12 cellular contexts compared by ENCODE assay signal in the genomic region with DNA sequence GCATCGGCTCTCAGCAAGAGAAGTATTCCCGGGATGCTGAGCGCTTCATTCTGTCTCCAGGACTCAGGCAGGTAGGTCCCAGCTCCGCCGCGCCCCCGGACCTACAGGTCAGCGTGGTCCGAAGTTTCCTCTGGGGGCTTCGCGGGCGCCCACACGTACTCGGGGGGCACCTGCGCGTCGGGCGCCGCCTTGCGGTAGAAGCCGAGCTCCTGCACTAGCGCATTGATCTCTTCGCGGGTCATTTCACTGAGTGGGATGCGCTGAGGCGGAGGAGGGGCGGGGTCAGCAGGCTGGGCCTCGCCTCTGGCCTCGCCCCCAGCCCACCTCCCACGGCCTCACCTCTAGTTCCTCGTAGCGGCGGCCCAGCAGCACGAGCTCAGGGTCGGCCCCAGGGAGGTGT. TPM values are rescaled to one million over a fixed set of nuclear protein-coding genes. Genes with fewer than 3 reads are reported as not detected.
DNase-seq lines count a peak whose midpoint lies in the region; ATAC-seq and TF ChIP-seq lines count a peak whose summit lies in the region.
"Had no signal": no experiment of that assay in that cellular context is flagged by ENCODE, and none has a peak within 500 bp of the region (broad histone marks: within the 10 kb centered on the region; RNA-seq: fewer than 3 reads in every experiment).

No MANE protein-coding gene starts in this region.

- no peak overlapping the region for H3K4me3 ChIP-seq in choroid plexus epithelial cell (ENCODE audit: low read depth, low read length)
- H3K4me3 ChIP-seq in kidney epithelial cell (ENCODE audit: low read depth, low read length) = no peak overlapping the region
- H3K4me3 ChIP-seq in subcutaneous abdominal adipose tissue (ENCODE audit: low read depth in 1 of 5, low read length in 5 of 5) = no peak overlapping the region
- H3K4me3 ChIP-seq: SJSA1 had no signal

- H3K36me3 ChIP-seq in kidney epithelial cell (ENCODE audit: control insufficient read depth, insufficient read depth, low read length) (no peaks in the 10 kb centered on the region), subcutaneous abdominal adipose tissue (ENCODE audit: control insufficient read depth in 5 of 5, insufficient read depth in 5 of 5, low read length in 5 of 5) (peaks cover 0 to 46% (median 39%) of the 10 kb centered on the region in 5 donors)

- H3K9ac ChIP-seq in subcutaneous abdominal adipose tissue (ENCODE audit: low read length in 5 of 5) = no peak overlapping the region

- intact Hi-C loops in activated CD4-positive, alpha-beta T cell treated with anti-CD3 and anti-CD28 coated beads for 36 hours (cut with DNase I, micrococcal nuclease) = loop anchor here (5.0 kb wide), 3 partner anchors 107 to 527 kb away; partner anchors contain the start of genes DRG1 (in 1 of the 2) and LIMK2 (in 1 of the 2)

- H3K4me1 ChIP-seq in subcutaneous abdominal adipose tissue (ENCODE audit: control insufficient read depth in 5 of 5, insufficient read depth in 5 of 5, low read length in 5 of 5) = peaks cover 3 to 42% (median 31%) of the 10 kb centered on the region in 5 donors

- CTCF ChIA-PET in activated CD4-positive, alpha-beta T cell treated with anti-CD3 and anti-CD28 coated beads for 36 hours (lab: Charles Lee) = interaction anchor here (0.6 to 0.8 kb wide), 3 partner anchors 20 to 83 kb away, joined by 3 to 5 read pairs (median 5); no protein-coding TSS in a partner anchor

- no peaks in the 10 kb centered on the region for H3K9me3 ChIP-seq in subcutaneous abdominal adipose tissue (ENCODE audit: control insufficient read depth in 5 of 5, low read length in 5 of 5)
- H3K9me3 ChIP-seq: SJSA1 had no signal

- no peaks in the 10 kb centered on the region for H3K27me3 Mint-ChIP-seq in activated CD4-positive, alpha-beta T cell treated with anti-CD3 and anti-CD28 coated beads for 36 hours
- H3K27me3 Mint-ChIP-seq: activated CD4-positive, alpha-beta T cell treated with anti-CD3 and anti-CD28 coated beads, Interleukin-2, amount 10 ng/mL, durations not matched to agents 7 days and 5 days; activated naive CD8-positive, alpha-beta T cell had no signal

- POLR2A ChIA-PET in activated CD4-positive, alpha-beta T cell treated with anti-CD3 and anti-CD28 coated beads for 36 hours (lab: Charles Lee) = no interaction called here

- H3K27me3 ChIP-seq in kidney epithelial cell (ENCODE audit: control insufficient read depth, insufficient read depth, low read length) = no peaks in the 10 kb centered on the region
- H3K27me3 ChIP-seq in subcutaneous abdominal adipose tissue (ENCODE audit: control insufficient read depth in 5 of 5, insufficient read depth in 4 of 5, low read length in 5 of 5) = no peaks in the 10 kb centered on the region
- H3K27me3 ChIP-seq: SJSA1 had no signal

- no peak for ATAC-seq in activated CD4-positive, alpha-beta T cell treated with anti-CD3 and anti-CD28 coated beads for 36 hours

- no peak overlapping the region for H3K27ac Mint-ChIP-seq in activated CD4-positive, alpha-beta T cell treated with anti-CD3 and anti-CD28 coated beads for 36 hours
- H3K27ac Mint-ChIP-seq: activated CD4-positive, alpha-beta T cell treated with anti-CD3 and anti-CD28 coated beads, Interleukin-2, amount 10 ng/mL, durations not matched to agents 7 days and 5 days; activated naive CD8-positive, alpha-beta T cell had no signal

- DNase-seq in activated CD4-positive, alpha-beta T cell treated with anti-CD3 and anti-CD28 coated beads for 36 hours = peak; percentile 41
- DNase-seq in activated CD4-positive, alpha-beta T cell treated with anti-CD3 and anti-CD28 coated beads for 1 hour = no peak
- no peak for DNase-seq in choroid plexus epithelial cell (ENCODE audit: low read depth)
- no peak for DNase-seq in kidney epithelial cell (ENCODE audit: low read depth)
- DNase-seq in T-helper 9 cell = no peak
- no peak for DNase-seq in NCI-H82 treated with DMSO at 0.1 percent for 48 hours (lab: John Stamatoyannopoulos, UW; ENCODE audit: unreplicated experiment)
- no peak for DNase-seq in stimulated activated CD4-positive, alpha-beta T cell treated with anti-CD3 and anti-CD28 coated beads, Interleukin-12 subunit alpha, Interleukin-12 subunit beta, amount 100 ng/mL, for 4 hours
- DNase-seq: 8988T; activated CD4-positive, alpha-beta T cell treated with anti-CD3 and anti-CD28 coated beads, Interleukin-2, amount 10 ng/mL, durations not matched to agents 7 days and 5 days had no signal

- peak overlapping the region; percentile 89 for H3K27ac ChIP-seq in subcutaneous abdominal adipose tissue (ENCODE audit: low read depth, low read length)
- H3K27ac ChIP-seq: SJSA1 had no signal

- TF ChIP-seq CTCF in choroid plexus epithelial cell (conservative IDR thresholded peaks at IDR 0.05; ENCODE audit: low read depth, low read length) = peak; percentile 51
- peak; percentile 54 for TF ChIP-seq CTCF in kidney epithelial cell (IDR thresholded peaks at IDR 0.05; ENCODE audit: insufficient read depth, low read length, poor library complexity, severe bottlenecking)

- H3K9me3 Mint-ChIP-seq in activated CD4-positive, alpha-beta T cell treated with anti-CD3 and anti-CD28 coated beads for 36 hours (ENCODE audit: low read depth) = no peaks in the 10 kb centered on the region
- H3K9me3 Mint-ChIP-seq: activated CD4-positive, alpha-beta T cell treated with anti-CD3 and anti-CD28 coated beads, Interleukin-2, amount 10 ng/mL, durations not matched to agents 7 days and 5 days had no signal

- no peak overlapping the region for H3K4me3 Mint-ChIP-seq in activated CD4-positive, alpha-beta T cell treated with anti-CD3 and anti-CD28 coated beads for 36 hours
- H3K4me3 Mint-ChIP-seq: activated CD4-positive, alpha-beta T cell treated with anti-CD3 and anti-CD28 coated beads, Interleukin-2, amount 10 ng/mL, durations not matched to agents 7 days and 5 days; activated naive CD8-positive, alpha-beta T cell had no signal

- H3K4me1 Mint-ChIP-seq in activated CD4-positive, alpha-beta T cell treated with anti-CD3 and anti-CD28 coated beads for 36 hours = peaks cover 19% of the 10 kb centered on the region

- no peaks in the 10 kb centered on the region for H3K36me3 Mint-ChIP-seq in activated CD4-positive, alpha-beta T cell treated with anti-CD3 and anti-CD28 coated beads for 36 hours (ENCODE audit: low read depth)

RNA-seq across cellular contexts. Expression of gene SELENOM, which starts 2.5 kb away (rescaled TPM):
- total RNA-seq in activated CD4-positive, alpha-beta T cell treated with anti-CD3 and anti-CD28 coated beads for 36 hours = 10 to 100 TPM in 1 of 2 experiments, 1 to 10 TPM in 1; 8.8 to 12.2 TPM
- 55.2 and 60.4 TPM in 2 replicates for total RNA-seq in kidney epithelial cell

RNA-seq across cellular contexts. Expression of gene INPP5J, which starts 17.9 kb away (rescaled TPM):
- total RNA-seq in activated CD4-positive, alpha-beta T cell treated with anti-CD3 and anti-CD28 coated beads for 36 hours = under 1 TPM; 0.11 to 0.23 TPM
- total RNA-seq in kidney epithelial cell = 5.5 and 5.6 TPM in 2 replicates
- total RNA-seq: activated CD4-positive, alpha-beta T cell treated with anti-CD3 and anti-CD28 coated beads, Interleukin-2, amount 10 ng/mL, durations not matched to agents 7 days and 5 days had no signal

RNA-seq across cellular contexts. Expression of gene SMTN, which starts 23.8 kb away (rescaled TPM):
- 10 to 100 TPM; 40.1 to 45.8 TPM for total RNA-seq in activated CD4-positive, alpha-beta T cell treated with anti-CD3 and anti-CD28 coated beads for 36 hours
- 51.7 and 55.4 TPM in 2 replicates for total RNA-seq in kidney epithelial cell

RNA-seq across cellular contexts. Expression of gene PLA2G3, which starts 35.4 kb away (rescaled TPM):
- not detected for total RNA-seq in activated CD4-positive, alpha-beta T cell treated with anti-CD3 and anti-CD28 coated beads for 36 hours
- total RNA-seq in kidney epithelial cell = 0.46 and 0.48 TPM in 2 replicates
- total RNA-seq: activated CD4-positive, alpha-beta T cell treated with anti-CD3 and anti-CD28 coated beads, Interleukin-2, amount 10 ng/mL, durations not matched to agents 7 days and 5 days; SJSA1 had no signal

RNA-seq across cellular contexts. Expression of gene RNF185, which starts 55.1 kb away (rescaled TPM):
- total RNA-seq in activated CD4-positive, alpha-beta T cell treated with anti-CD3 and anti-CD28 coated beads for 36 hours = 10 to 100 TPM; 15.7 to 16.1 TPM
- total RNA-seq in kidney epithelial cell = 49.6 and 53.2 TPM in 2 replicates
